14 cellular contexts compared by ENCODE assay signal in the genomic region with DNA sequence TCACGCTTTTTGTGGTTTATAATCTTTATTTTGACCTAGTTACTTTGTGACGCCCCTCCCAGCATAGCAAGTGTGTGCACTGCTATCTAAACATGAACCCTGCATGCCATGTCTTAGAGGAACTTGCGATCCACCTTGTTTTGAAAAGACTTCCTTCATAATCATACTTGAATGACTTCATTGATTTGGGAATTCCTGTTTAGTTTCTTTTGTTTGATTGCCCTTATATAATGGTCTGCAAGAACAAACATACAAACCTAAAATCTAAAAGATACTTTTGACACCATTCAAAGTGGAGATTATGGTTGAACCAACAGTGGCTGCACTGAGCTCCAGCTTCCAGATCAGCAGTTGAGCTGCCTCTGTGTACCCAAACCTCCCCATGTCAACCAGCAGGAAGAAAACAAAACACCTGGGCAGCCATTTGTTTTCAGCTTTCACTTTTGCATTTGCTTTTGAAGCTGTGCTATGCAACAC.
A peak's percentile ranks its signal among the peaks of the same experiment; 100 is the strongest.
DNase-seq lines count a peak whose midpoint lies in the region; ATAC-seq and TF ChIP-seq lines count a peak whose summit lies in the region.
"Had no signal": no experiment of that assay in that cellular context is flagged by ENCODE, and none has a peak within 500 bp of the region (broad histone marks: within the 10 kb centered on the region; RNA-seq: fewer than 3 reads in every experiment).

No MANE protein-coding gene starts in this region.

- H4K20me1 ChIP-seq in BLaER1 (no peaks in the 10 kb centered on the region), hepatocyte (ENCODE audit: insufficient read depth, poor library complexity, severe bottlenecking) (no peaks in the 10 kb centered on the region)

- peak; percentile 31 for DNase-seq in activated CD8-positive, alpha-beta T cell treated with anti-CD3 and anti-CD28 coated beads for 36 hours
- DNase-seq in lower lobe of right lung (no peak), MG63 (no peak), endothelial cell (ENCODE audit: low spot score) (no peak), hepatocyte (ENCODE audit: low spot score) (no peak), dedifferentiated amniotic fluid mesenchymal stem cell (ENCODE audit: extremely low spot score) (no peak)
- DNase-seq: BE2C, gastrocnemius medialis, GDM1, nucleus accumbens had no signal

- peak overlapping the region; percentile 74 for H3K4me3 Mint-ChIP-seq in activated CD8-positive, alpha-beta T cell treated with anti-CD3 and anti-CD28 coated beads for 36 hours
- no peak overlapping the region for H3K4me3 Mint-ChIP-seq in endothelial cell (ENCODE audit: unreplicated experiment)

- CTCF ChIA-PET in activated CD8-positive, alpha-beta T cell treated with anti-CD3 and anti-CD28 coated beads for 36 hours (lab: Charles Lee): interaction anchor here (0.8 to 10.3 kb wide), 6 partner anchors 9 to 87 kb away, joined by 3 to 100 read pairs (median 4); no protein-coding TSS in a partner anchor

- peaks cover 82% of the 10 kb centered on the region for H3K4me1 ChIP-seq in BLaER1
- H3K4me1 ChIP-seq in lower lobe of right lung: peaks cover 72% of the 10 kb centered on the region
- peaks cover 2% of the 10 kb centered on the region for H3K4me1 ChIP-seq in hepatocyte (ENCODE audit: insufficient read depth)
- H3K4me1 ChIP-seq: BE2C had no signal

- ATAC-seq in GM18867 (IDR thresholded peaks at IDR 0.05; ENCODE audit: unreplicated experiment) (peak; percentile 45), lower lobe of right lung (peak in 1 of 2 donors; percentile 23)
- peak; percentile 22 for ATAC-seq in activated CD8-positive, alpha-beta T cell treated with anti-CD3 and anti-CD28 coated beads for 36 hours
- ATAC-seq: gastrocnemius medialis had no signal

- H3K4me3 ChIP-seq in BLaER1 (no peak overlapping the region), lower lobe of right lung (no peak overlapping the region), MG63 (no peak overlapping the region), hepatocyte (no peak overlapping the region)
- H3K4me3 ChIP-seq: gastrocnemius medialis, smooth muscle cell had no signal

- H3K27ac Mint-ChIP-seq in activated CD8-positive, alpha-beta T cell treated with anti-CD3 and anti-CD28 coated beads for 36 hours: peak overlapping the region; percentile 93
- no peak overlapping the region for H3K27ac Mint-ChIP-seq in endothelial cell (ENCODE audit: unreplicated experiment)

- peaks cover 93% of the 10 kb centered on the region for H3K4me1 Mint-ChIP-seq in activated CD8-positive, alpha-beta T cell treated with anti-CD3 and anti-CD28 coated beads for 36 hours (ENCODE audit: low read depth)
- peaks cover 43% of the 10 kb centered on the region for H3K4me1 Mint-ChIP-seq in endothelial cell (ENCODE audit: unreplicated experiment)

- no peak overlapping the region for H3K9ac ChIP-seq in BLaER1

- H3K36me3 ChIP-seq in BLaER1 (no peaks in the 10 kb centered on the region), lower lobe of right lung (no peaks in the 10 kb centered on the region), MG63 (no peaks in the 10 kb centered on the region), hepatocyte (replicated peaks; ENCODE audit: insufficient read depth, low read depth) (no peaks in the 10 kb centered on the region)
- H3K36me3 ChIP-seq: BE2C, gastrocnemius medialis had no signal

- no peaks in the 10 kb centered on the region for H3K9me3 Mint-ChIP-seq in activated CD8-positive, alpha-beta T cell treated with anti-CD3 and anti-CD28 coated beads for 36 hours
- no peaks in the 10 kb centered on the region for H3K9me3 Mint-ChIP-seq in endothelial cell (ENCODE audit: unreplicated experiment)

- intact Hi-C loops in activated CD8-positive, alpha-beta T cell treated with anti-CD3 and anti-CD28 coated beads for 36 hours (cut with micrococcal nuclease): no loop called here
- intact Hi-C loops in lower lobe of right lung (cut with DNase I): no loop called here

- H3K27ac ChIP-seq in BLaER1: no peak overlapping the region
- H3K27ac ChIP-seq in lower lobe of right lung: peak overlapping the region; percentile 43
- H3K27ac ChIP-seq in hepatocyte: no peak overlapping the region
- H3K27ac ChIP-seq: gastrocnemius medialis, VCaP had no signal

- no peaks in the 10 kb centered on the region for H3K27me3 ChIP-seq in BLaER1
- H3K27me3 ChIP-seq in lower lobe of right lung (ENCODE audit: low read depth): no peaks in the 10 kb centered on the region
- no peaks in the 10 kb centered on the region for H3K27me3 ChIP-seq in MG63
- peaks cover 8% of the 10 kb centered on the region for H3K27me3 ChIP-seq in hepatocyte
- H3K27me3 ChIP-seq: BE2C, gastrocnemius medialis had no signal

- no peak overlapping the region for H2AFZ ChIP-seq in hepatocyte

- peak overlapping the region; percentile 83 for H3K4me2 ChIP-seq in BLaER1
- no peak overlapping the region for H3K4me2 ChIP-seq in hepatocyte
- H3K4me2 ChIP-seq: smooth muscle cell had no signal

- POLR2A ChIA-PET in activated CD8-positive, alpha-beta T cell treated with anti-CD3 and anti-CD28 coated beads for 36 hours (lab: Charles Lee): interaction anchor here (0.6 to 13.3 kb wide), 11 partner anchors 14 to 252 kb away, joined by 3 to 261 read pairs (median 5); no protein-coding TSS in a partner anchor

- no peaks in the 10 kb centered on the region for H3K27me3 Mint-ChIP-seq in activated CD8-positive, alpha-beta T cell treated with anti-CD3 and anti-CD28 coated beads for 36 hours
- H3K27me3 Mint-ChIP-seq in endothelial cell (ENCODE audit: unreplicated experiment): no peaks in the 10 kb centered on the region

- H3K36me3 Mint-ChIP-seq in activated CD8-positive, alpha-beta T cell treated with anti-CD3 and anti-CD28 coated beads for 36 hours (ENCODE audit: low read depth): no peaks in the 10 kb centered on the region
- no peaks in the 10 kb centered on the region for H3K36me3 Mint-ChIP-seq in endothelial cell (ENCODE audit: low read depth, unreplicated experiment)

- no peaks in the 10 kb centered on the region for H3K9me3 ChIP-seq in BLaER1
- H3K9me3 ChIP-seq in lower lobe of right lung: no peaks in the 10 kb centered on the region
- H3K9me3 ChIP-seq in MG63: no peaks in the 10 kb centered on the region
- no peaks in the 10 kb centered on the region for H3K9me3 ChIP-seq in hepatocyte (ENCODE audit: low read depth)
- H3K9me3 ChIP-seq: BE2C, gastrocnemius medialis had no signal

- WGBS in hepatocyte (ENCODE audit: low lambda C conversion rate, missing lambda C conversion rate): 83% methylated on average over 3 of the region's 3 CpGs

- no peaks in the 10 kb centered on the region for H3K9me2 ChIP-seq in hepatocyte (replicated peaks; ENCODE audit: insufficient read depth)

- TF ChIP-seq CTCF in activated CD8-positive, alpha-beta T cell treated with anti-CD3 and anti-CD28 coated beads for 36 hours (IDR thresholded peaks at IDR 0.05): no peak
- TF ChIP-seq CTCF in lower lobe of right lung (IDR thresholded peaks at IDR 0.05) (no peak), endothelial cell (IDR thresholded peaks at IDR 0.05; ENCODE audit: unreplicated experiment) (no peak), hepatocyte (IDR thresholded peaks at IDR 0.05; ENCODE audit: poor library complexity) (no peak)

- no peaks in the 10 kb centered on the region for H3K79me2 ChIP-seq in hepatocyte
